Comparison of ENCODE assay signal across 8 cellular contexts in the genomic region with DNA sequence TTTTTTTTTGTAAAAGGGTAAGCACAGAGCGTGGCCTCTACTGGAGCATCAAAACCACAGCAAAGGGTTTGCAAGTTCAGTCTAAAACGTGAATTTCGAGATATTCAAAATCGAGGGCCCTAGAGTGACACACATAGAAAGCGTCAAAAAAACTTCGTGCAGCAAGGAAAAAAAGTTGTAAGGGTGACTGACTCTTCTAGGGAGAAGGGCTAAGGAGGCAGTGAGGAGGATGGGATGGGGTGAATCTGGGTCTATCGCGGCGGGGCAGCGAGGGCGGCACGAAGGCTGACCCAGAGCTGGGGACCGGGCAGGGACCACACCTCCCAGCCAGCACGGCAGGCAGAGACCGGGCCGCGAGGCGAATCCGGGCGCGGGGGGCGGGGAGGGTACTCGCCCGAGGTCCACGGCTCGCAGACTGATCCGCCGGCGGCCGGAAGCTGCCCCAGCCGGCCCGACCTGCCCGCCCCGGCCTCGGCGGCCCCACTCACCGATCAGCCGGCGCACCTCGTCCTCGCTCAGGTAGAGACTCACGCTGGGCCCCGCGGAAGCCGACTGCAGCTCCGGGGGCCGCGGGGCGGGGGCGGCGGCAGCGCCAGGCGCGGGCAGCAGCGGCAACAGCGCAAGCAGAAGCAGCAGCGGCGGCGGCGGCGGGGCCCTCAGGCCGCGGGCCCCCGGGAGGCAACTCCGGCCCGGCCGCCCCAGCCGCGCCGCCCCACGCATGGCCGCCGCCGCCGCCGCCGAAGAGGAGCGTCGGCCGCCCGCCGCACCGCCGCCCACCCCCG. TPM values are rescaled to one million over a fixed set of nuclear protein-coding genes. Genes with fewer than 3 reads are reported as not detected.
A peak's percentile ranks its signal among the peaks of the same experiment; 100 is the strongest.
DNase-seq lines count a peak whose midpoint lies in the region; ATAC-seq and TF ChIP-seq lines count a peak whose summit lies in the region.

No MANE protein-coding gene starts in this region.

- TF ChIP-seq CTCF in GM12865 (IDR thresholded peaks at IDR 0.05; ENCODE audit: insufficient read depth, low read depth, low read length, missing control alignments) = no peak
- TF ChIP-seq CTCF in choroid plexus epithelial cell (conservative IDR thresholded peaks at IDR 0.05; ENCODE audit: low read depth, low read length) = no peak

- DNase-seq in GM12865 (ENCODE audit: low read depth) = peak; percentile 56
- peak; percentile 34 for DNase-seq in H4 (ENCODE audit: low spot score)
- peak; percentile 42 for DNase-seq in LHCN-M2 (ENCODE audit: low read depth)
- peak; percentile 19 to 33 for DNase-seq in activated CD4-positive, alpha-beta T cell treated with anti-CD3 and anti-CD28 coated beads for 24 hours (ENCODE audit: low read depth in 2 of 2)
- peak; percentile 21 for DNase-seq in choroid plexus epithelial cell (ENCODE audit: low read depth)
- DNase-seq in left lobe of liver (ENCODE audit: low spot score) = peak; percentile 82
- DNase-seq in stimulated activated CD4-positive, alpha-beta T cell treated with anti-CD3 and anti-CD28 coated beads, Interleukin-4, amount 100 ng/mL, for 1 hour = peak; percentile 51
- no peak for DNase-seq in foreskin melanocyte

- H3K4me3 ChIP-seq in GM12865 (ENCODE audit: low read depth, low read length) (peak overlapping the region; percentile 82), choroid plexus epithelial cell (ENCODE audit: low read depth, low read length) (peak overlapping the region; percentile 79)

- ATAC-seq in left lobe of liver = peak; percentile 84

RNA-seq across cellular contexts. Expression of a gene that starts 0.5 kb away (rescaled TPM):
- total RNA-seq in H4 (2014; rRNA removed; shearing (Covaris generic)) = 67.6 and 77.8 TPM in 2 replicates
- total RNA-seq in LHCN-M2 (2014; rRNA removed) = 54.3 and 57.3 TPM in 2 replicates
- polyA plus RNA-seq in LHCN-M2 (2012) = 21.9 TPM
- 14.2 TPM for total RNA-seq in left lobe of liver
